Comparison of ENCODE assay signal across 8 cellular contexts in genomic region chr12:3076730-3077571, GRCh38. TPM values are rescaled to one million over a fixed set of nuclear protein-coding genes. Genes with fewer than 3 reads are reported as not detected.
DNase-seq lines count a peak whose midpoint lies in the region; ATAC-seq and TF ChIP-seq lines count a peak whose summit lies in the region.

TSPAN9 (plus strand) TSS chr12:3077379; CDS start chr12:3201194, 123,815 bp downstream.

- peak; percentile 13 for TF ChIP-seq POLR2A in GM18951 (IDR thresholded peaks at IDR 0.05; ENCODE audit: extremely low read depth, insufficient read depth, insufficient read length)

- CTCF ChIA-PET in RWPE1 (lab: Yijun Ruan, JAX): interaction anchor here (0.5 to 1.1 kb wide), 2 partner anchors 39 to 199 kb away, joined by 3 to 4 read pairs; no protein-coding TSS in a partner anchor
- CTCF ChIA-PET in activated naive CD4-positive, alpha-beta T cell treated with anti-CD3 and anti-CD28 coated beads, Interleukin-2, amount 10 ng/mL, durations not matched to agents 7 days and 5 days (lab: Charles Lee): interaction anchor here (0.8 to 4.8 kb wide), 2 partner anchors 126 to 199 kb away, joined by 3 to 40 read pairs; no protein-coding TSS in a partner anchor

- peak within 1 kb of the TSS; percentile 71 for H3K4me3 Mint-ChIP-seq in activated naive CD4-positive, alpha-beta T cell treated with anti-CD3 and anti-CD28 coated beads, Interleukin-2, amount 10 ng/mL, durations not matched to agents 7 days and 5 days

- no peaks in the 10 kb centered on the region for H3K27me3 ChIP-seq in thoracic aorta (replicated peaks; ENCODE audit: insufficient read depth)

- no peaks in the 10 kb centered on the region for H3K9me3 Mint-ChIP-seq in activated naive CD4-positive, alpha-beta T cell treated with anti-CD3 and anti-CD28 coated beads, Interleukin-2, amount 10 ng/mL, durations not matched to agents 7 days and 5 days

- in situ Hi-C loops in ACHN (cut with HindIII; ENCODE audit: low pct_ligation_motif_present, low pct_unique_long_range_greater_than_20kb, low sequenced_read_pairs): loop anchor here (10.0 kb wide), 1 partner anchor 198 kb away; no protein-coding TSS in a partner anchor
- in situ Hi-C loops in GM18951 (cut with MboI; ENCODE audit: low sequenced_read_pairs, unreplicated experiment): no loop called here

- no peaks in the 10 kb centered on the region for H3K36me3 ChIP-seq in thoracic aorta

- H3K36me3 Mint-ChIP-seq in activated naive CD4-positive, alpha-beta T cell treated with anti-CD3 and anti-CD28 coated beads, Interleukin-2, amount 10 ng/mL, durations not matched to agents 7 days and 5 days: no peaks in the 10 kb centered on the region

- H3K4me1 Mint-ChIP-seq in activated naive CD4-positive, alpha-beta T cell treated with anti-CD3 and anti-CD28 coated beads, Interleukin-2, amount 10 ng/mL, durations not matched to agents 7 days and 5 days: peaks cover 15% of the 10 kb centered on the region

- ATAC-seq in HG03520 (IDR thresholded peaks at IDR 0.05; ENCODE audit: unreplicated experiment) (peak; percentile 51), omental fat pad (ENCODE audit: low FRiP score) (peak; percentile 94), thoracic aorta (ENCODE audit: insufficient number of reproducible peaks, low FRiP score, low read depth) (peak; percentile 68)

- TF ChIP-seq CTCF in RWPE1 (conservative IDR thresholded peaks at IDR 0.05; ENCODE audit: low read depth) (no peak), omental fat pad (IDR thresholded peaks at IDR 0.05) (no peak), thoracic aorta (IDR thresholded peaks at IDR 0.05) (no peak)

- peaks cover 70% of the 10 kb centered on the region for H3K27me3 Mint-ChIP-seq in activated naive CD4-positive, alpha-beta T cell treated with anti-CD3 and anti-CD28 coated beads, Interleukin-2, amount 10 ng/mL, durations not matched to agents 7 days and 5 days

- DNase-seq in ACHN (peak; percentile 86), RWPE1 (ENCODE audit: low spot score) (peak; percentile 86), globus pallidus (ENCODE audit: low spot score) (peak; percentile 39), omental fat pad (ENCODE audit: low spot score) (peak; percentile 44), thoracic aorta (ENCODE audit: low spot score) (peak; percentile 51)
- DNase-seq in activated naive CD4-positive, alpha-beta T cell treated with anti-CD3 and anti-CD28 coated beads, Interleukin-2, amount 10 ng/mL, durations not matched to agents 7 days and 5 days: peak; percentile 69

- H3K9me3 ChIP-seq in thoracic aorta: no peaks in the 10 kb centered on the region

- H3K27ac ChIP-seq in RWPE1: peak within 1 kb of the TSS; percentile 88
- H3K27ac ChIP-seq in thoracic aorta: peak within 1 kb of the TSS; percentile 89 to 90

- H3K4me1 ChIP-seq in thoracic aorta (ENCODE audit: control insufficient read depth in 1 of 2, low read depth in 2 of 2): peaks cover 5 to 40% of the 10 kb centered on the region in 2 donors

- POLR2A ChIA-PET in RWPE1 (lab: Yijun Ruan, JAX; ENCODE audit: low non-redundant PET): interaction anchor here (1.1 kb wide), 1 partner anchor 46 kb away, joined by 4 read pairs; no protein-coding TSS in a partner anchor

- no peak within 1 kb of the TSS for H3K27ac Mint-ChIP-seq in activated naive CD4-positive, alpha-beta T cell treated with anti-CD3 and anti-CD28 coated beads, Interleukin-2, amount 10 ng/mL, durations not matched to agents 7 days and 5 days

- peak within 1 kb of the TSS; percentile 91 for H3K4me3 ChIP-seq in thoracic aorta

RNA-seq across cellular contexts. Expression of gene TSPAN9, which starts in this region (rescaled TPM):
- total RNA-seq in omental fat pad (10 to 100 TPM; 23.4 to 43.3 (median 29.4) TPM), thoracic aorta (10 to 100 TPM; 39.5 to 50.2 TPM)

Comparison
In these comparisons a context has a peak if more than half of its experiments do, and no peak if none do; other contexts are left out.
1. Peak in every context shown above with its lines: DNase-seq, ATAC-seq, H3K4me3 ChIP-seq and H3K27ac ChIP-seq.